In genomic region chr3:48088056-48088748, GRCh38 we compare ENCODE assay signal across 8 cellular contexts.
DNase-seq lines count a peak whose midpoint lies in the region; ATAC-seq, FAIRE-seq and TF ChIP-seq lines count a peak whose summit lies in the region.

No MANE protein-coding gene starts in this region.

- peaks cover 32% of the 10 kb centered on the region for H3K4me1 ChIP-seq in KMS-11 (ENCODE audit: low read depth, poor library complexity, severe bottlenecking)
- H3K4me1 ChIP-seq in pancreas: peaks cover 9 to 20% (median 16%) of the 10 kb centered on the region in 3 donors

- TF ChIP-seq CTCF in KMS-11 (conservative IDR thresholded peaks at IDR 0.05; ENCODE audit: low read depth, low read length): no peak
- TF ChIP-seq CTCF in pancreas (IDR thresholded peaks at IDR 0.05): no peak

- H3K9me3 ChIP-seq in pancreas: no peaks in the 10 kb centered on the region

- H3K9ac ChIP-seq in KMS-11: peak overlapping the region; percentile 89

- ATAC-seq in GM21367 (IDR thresholded peaks at IDR 0.05; ENCODE audit: unreplicated experiment) (peak; percentile 19), pancreas (peak; percentile 3 to 9 (median 6))
- peak; percentile 33 to 39 for ATAC-seq in activated T-cell treated with anti-CD3 and anti-CD28 coated beads, Interleukin-2, amount 50 U/mL, for 72 hours (replicated peaks in 1 of 2)

- H3K27ac ChIP-seq in KMS-11 (peak overlapping the region; percentile 94), pancreas (peak overlapping the region; percentile 83 to 98 (median 94))

- H3K27me3 ChIP-seq in KMS-11 (ENCODE audit: insufficient read depth, low read depth) (no peaks in the 10 kb centered on the region), pancreas (no peaks in the 10 kb centered on the region)

- H3K36me3 Mint-ChIP-seq in activated T-cell treated with anti-CD3 and anti-CD28 coated beads, Interleukin-2, amount 50 U/mL, for 72 hours (ENCODE audit: insufficient read depth in 2 of 2): peaks cover 1 to 4% of the 10 kb centered on the region in 2 donors

- 1% methylated on average over 28 to 40 of the region's 40 CpGs for WGBS in pancreas, 2 donors

- no peaks in the 10 kb centered on the region for H3K9me3 Mint-ChIP-seq in activated T-cell treated with anti-CD3 and anti-CD28 coated beads, Interleukin-2, amount 50 U/mL, for 72 hours

- H3K27ac Mint-ChIP-seq in activated T-cell treated with anti-CD3 and anti-CD28 coated beads, Interleukin-2, amount 50 U/mL, for 72 hours: peak overlapping the region; percentile 17

- intact Hi-C loops in head of caudate nucleus (cut with DNase I): loop anchor here (5.0 to 10.0 kb wide), 2 partner anchors 51 to 93 kb away; no protein-coding TSS in a partner anchor
- intact Hi-C loops in pancreas (cut with DNase I): no loop called here

- H3K4me2 ChIP-seq in KMS-11: peak overlapping the region; percentile 95; the same call in 1 of the 2 replicates

- FAIRE-seq in pancreas (lab: Jason Lieb, UNC): no peak

- no peak overlapping the region; the same call in 1 of the 2 replicates for H2AFZ ChIP-seq in KMS-11 (ENCODE audit: low read depth)

- DNase-seq in EH (ENCODE audit: low read depth) (peak; percentile 44), head of caudate nucleus (peak in 23 of 42 donors; percentile 2 to 58 (median 14)), pancreas (peak in 1 of 6 donors; percentile 50), OCI-M2 (lab: John Stamatoyannopoulos, UW; ENCODE audit: unreplicated experiment) (no peak), activated gamma-delta T cell treated with Interleukin-2 at 50 U/mL for 16 hours (no peak)
- DNase-seq in activated T-cell treated with anti-CD3 and anti-CD28 coated beads, Interleukin-2, amount 50 U/mL, for 72 hours: peak in 1 of 2 donors; percentile 6

- H3K36me3 ChIP-seq in KMS-11 (ENCODE audit: insufficient read depth) (no peaks in the 10 kb centered on the region), pancreas (no peaks in the 10 kb centered on the region)

- peak overlapping the region; percentile 87 to 89 for H3K4me3 Mint-ChIP-seq in activated T-cell treated with anti-CD3 and anti-CD28 coated beads, Interleukin-2, amount 50 U/mL, for 72 hours

- H3K27me3 Mint-ChIP-seq in activated T-cell treated with anti-CD3 and anti-CD28 coated beads, Interleukin-2, amount 50 U/mL, for 72 hours (ENCODE audit: low read depth): no peaks in the 10 kb centered on the region

- peaks cover 3% of the 10 kb centered on the region; the same call in 1 of the 2 replicates for H4K20me1 ChIP-seq in KMS-11 (ENCODE audit: insufficient read depth)

- peaks cover 42% of the 10 kb centered on the region for H3K4me1 Mint-ChIP-seq in activated T-cell treated with anti-CD3 and anti-CD28 coated beads, Interleukin-2, amount 50 U/mL, for 72 hours (ENCODE audit: low read depth)

- peaks cover 48% of the 10 kb centered on the region for H3K79me2 ChIP-seq in KMS-11 (ENCODE audit: insufficient read depth, low read depth)

- no peak overlapping the region for H3K4me3 ChIP-seq in KMS-11 (IDR thresholded peaks at IDR 0.05; ENCODE audit: insufficient read depth, low read depth, low read length)
- H3K4me3 ChIP-seq in pancreas: peak overlapping the region; percentile 76 to 93 (median 87)

Comparison
In these comparisons a context has a peak if more than half of its experiments do, and no peak if none do; other contexts are left out.
1. DNase-seq: peak in EH (single experiment) and head of caudate nucleus (23 of 42); none in OCI-M2 (single experiment) and activated gamma-delta T cell treated with Interleukin-2 at 50 U/mL for 16 hours (single experiment).
2. Peak in every context shown above with its lines, with median percentiles within 50 percentile points of each other: ATAC-seq.